Comparison of ENCODE assay signal across 7 cellular contexts in genomic region chr11:33942954-33943353, GRCh38. TPM values are rescaled to one million over a fixed set of nuclear protein-coding genes. Genes with fewer than 3 reads are reported as not detected.
DNase-seq lines count a peak whose midpoint lies in the region; ATAC-seq, FAIRE-seq and TF ChIP-seq lines count a peak whose summit lies in the region.

No MANE protein-coding gene starts in this region.

- no peak for TF ChIP-seq CTCF in epithelial cell of proximal tubule (conservative IDR thresholded peaks at IDR 0.05; ENCODE audit: low read depth, low read length)

- H3K36me3 ChIP-seq in subcutaneous abdominal adipose tissue (ENCODE audit: control insufficient read depth in 5 of 5, insufficient read depth in 5 of 5, low read length in 5 of 5): no peaks in the 10 kb centered on the region

- peak; percentile 62 for ATAC-seq in HG03378 (IDR thresholded peaks at IDR 0.05; ENCODE audit: unreplicated experiment)

- DNase-seq in GM19239 (ENCODE audit: insufficient read length, low spot score): no peak
- peak; percentile 35 for DNase-seq in epithelial cell of proximal tubule (ENCODE audit: low read depth)
- no peak for DNase-seq in activated CD4-positive, alpha-beta T cell treated with anti-CD3 and anti-CD28 coated beads for 48 hours
- DNase-seq in NCI-H1930 (lab: John Stamatoyannopoulos, UW): no peak
- DNase-seq in stimulated activated CD4-positive, alpha-beta T cell treated with anti-CD3 and anti-CD28 coated beads, Interleukin-2, amount 100 ng/mL, for 48 hours: no peak

- peak; percentile 23 for FAIRE-seq in GM19239 (lab: Jason Lieb, UNC)

- H3K4me1 ChIP-seq in subcutaneous abdominal adipose tissue (ENCODE audit: control insufficient read depth in 5 of 5, insufficient read depth in 5 of 5, low read length in 5 of 5): peaks cover 8 to 22% (median 12%) of the 10 kb centered on the region in 5 donors

- peak overlapping the region; percentile 18 for H3K27ac ChIP-seq in subcutaneous abdominal adipose tissue (ENCODE audit: low read depth, low read length)

- no peak overlapping the region for H3K4me3 ChIP-seq in epithelial cell of proximal tubule (ENCODE audit: low read depth, low read length)
- H3K4me3 ChIP-seq in subcutaneous abdominal adipose tissue (ENCODE audit: low read depth in 1 of 5, low read length in 5 of 5): no peak overlapping the region

- no peaks in the 10 kb centered on the region for H3K27me3 ChIP-seq in subcutaneous abdominal adipose tissue (ENCODE audit: control insufficient read depth in 5 of 5, insufficient read depth in 4 of 5, low read length in 5 of 5)

- peak overlapping the region in 1 of 5 donors; percentile 73 for H3K9ac ChIP-seq in subcutaneous abdominal adipose tissue (ENCODE audit: low read length in 5 of 5)

- H3K9me3 ChIP-seq in subcutaneous abdominal adipose tissue (ENCODE audit: control insufficient read depth in 5 of 5, low read length in 5 of 5): peaks cover 0 to 2% (median 0%) of the 10 kb centered on the region in 5 donors

RNA-seq across cellular contexts. Expression of gene LMO2, which starts 51.1 kb away (rescaled TPM):
- 1.5 and 3.3 TPM in 2 replicates for total RNA-seq in epithelial cell of proximal tubule
